In the genomic region with DNA sequence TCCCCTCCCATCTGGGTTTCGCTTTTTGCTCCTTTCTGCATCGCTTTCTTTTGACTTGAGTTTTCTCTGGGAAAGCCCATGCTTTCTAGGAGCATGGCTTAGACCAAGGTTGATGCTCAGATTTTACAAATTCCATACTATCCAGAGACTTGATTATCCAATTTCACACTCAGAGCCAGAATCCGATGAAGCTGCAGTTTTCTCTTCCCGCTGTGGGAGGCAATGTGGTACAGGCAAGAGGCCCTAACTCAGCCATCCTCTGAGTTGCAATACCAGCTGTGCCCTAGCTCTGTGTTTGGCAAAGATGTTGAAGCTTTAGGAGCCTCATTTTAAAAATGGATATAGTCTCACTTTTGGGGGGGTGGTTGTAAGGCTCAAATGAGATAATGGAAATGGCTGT, we compare ENCODE assay signal across 12 cellular contexts.
A peak's percentile ranks its signal among the peaks of the same experiment; 100 is the strongest.
DNase-seq lines count a peak whose midpoint lies in the region; ATAC-seq and TF ChIP-seq lines count a peak whose summit lies in the region.
"Had no signal": no experiment of that assay in that cellular context is flagged by ENCODE, and none has a peak within 500 bp of the region (broad histone marks: within the 10 kb centered on the region; RNA-seq: fewer than 3 reads in every experiment).

No MANE protein-coding gene starts in this region.

- no peaks in the 10 kb centered on the region for H3K36me3 Mint-ChIP-seq in CD8-positive, alpha-beta memory T cell
- H3K36me3 Mint-ChIP-seq in HFFc6 (ENCODE audit: low read depth): no peaks in the 10 kb centered on the region

- ATAC-seq in left lobe of liver (peak; percentile 31), left colon (no peak)

- no peak overlapping the region for H3K4me3 Mint-ChIP-seq in CD8-positive, alpha-beta memory T cell
- no peak overlapping the region for H3K4me3 Mint-ChIP-seq in HFFc6

- H3K4me1 Mint-ChIP-seq in CD8-positive, alpha-beta memory T cell: no peaks in the 10 kb centered on the region
- no peaks in the 10 kb centered on the region for H3K4me1 Mint-ChIP-seq in HFFc6 (ENCODE audit: low read depth)

- no peaks in the 10 kb centered on the region for H3K36me3 ChIP-seq in HUES6 (ENCODE audit: control insufficient read depth, insufficient read depth, low read length)
- no peaks in the 10 kb centered on the region for H3K36me3 ChIP-seq in CD8-positive, alpha-beta memory T cell (ENCODE audit: insufficient read depth, low read length)

- no peak overlapping the region for H3K27ac ChIP-seq in HUES6 (ENCODE audit: low read depth, low read length)
- no peak overlapping the region for H3K27ac ChIP-seq in CD8-positive, alpha-beta memory T cell (ENCODE audit: low read depth, low read length)
- H3K27ac ChIP-seq: SK-N-MC had no signal

- peaks cover 42% of the 10 kb centered on the region for H3K4me1 ChIP-seq in HUES6 (ENCODE audit: control insufficient read depth, insufficient read depth, low read length)
- no peaks in the 10 kb centered on the region for H3K4me1 ChIP-seq in CD8-positive, alpha-beta memory T cell (ENCODE audit: insufficient read depth, low read length)

- CTCF ChIA-PET in CD8-positive, alpha-beta memory T cell (lab: Charles Lee): interaction anchor here (1.2 kb wide), 1 partner anchor 14 kb away, joined by 3 read pairs; no protein-coding TSS in a partner anchor

- no peaks in the 10 kb centered on the region for H3K27me3 Mint-ChIP-seq in CD8-positive, alpha-beta memory T cell
- no peaks in the 10 kb centered on the region for H3K27me3 Mint-ChIP-seq in HFFc6 (ENCODE audit: insufficient read depth)

- POLR2A ChIA-PET in CD8-positive, alpha-beta memory T cell (lab: Charles Lee): no interaction called here

- no peaks in the 10 kb centered on the region for H3K9me3 ChIP-seq in HUES6 (ENCODE audit: control insufficient read depth, insufficient read depth, low read depth, low read length)
- no peaks in the 10 kb centered on the region for H3K9me3 ChIP-seq in CD8-positive, alpha-beta memory T cell (ENCODE audit: low read length)

- no peak for TF ChIP-seq CTCF in HFFc6 (IDR thresholded peaks at IDR 0.05)

- no peak overlapping the region for H3K9ac ChIP-seq in HUES6 (ENCODE audit: low read length)

- intact Hi-C loops in left colon (cut with DNase I, micrococcal nuclease): no loop called here

- H3K27me3 ChIP-seq in HUES6 (ENCODE audit: control insufficient read depth, insufficient read depth, low read length): no peaks in the 10 kb centered on the region
- no peaks in the 10 kb centered on the region for H3K27me3 ChIP-seq in CD8-positive, alpha-beta memory T cell (ENCODE audit: insufficient read depth, low read length, poor library complexity, severe bottlenecking)

- DNase-seq in Ammon's horn (ENCODE audit: low spot score) (peak; percentile 80), anterior cingulate cortex (lab: John Stamatoyannopoulos, UW) (peak in 36 of 58 donors; percentile 7 to 86 (median 43)), left lobe of liver (ENCODE audit: low spot score) (no peak), left colon (no peak), HUDEP-2 (lab: John Stamatoyannopoulos, UW; ENCODE audit: unreplicated experiment in 76 of 76) (no peak), HFFc6 (no peak)
- DNase-seq in CD8-positive, alpha-beta memory T cell: no peak
- DNase-seq: Calu3, cortex of kidney, KG1 had no signal

- 0 out of 2 replicates have a peak overlapping the region, but pooled peaks have one; percentile 48 for H3K4me3 ChIP-seq in HUES6 (ENCODE audit: low read depth, low read length)
- H3K4me3 ChIP-seq in CD8-positive, alpha-beta memory T cell (ENCODE audit: low read length): no peak overlapping the region
- H3K4me3 ChIP-seq: SK-N-MC had no signal

- no peak overlapping the region for H3K27ac Mint-ChIP-seq in CD8-positive, alpha-beta memory T cell
- H3K27ac Mint-ChIP-seq in HFFc6: no peak overlapping the region

- H3K9me3 Mint-ChIP-seq in CD8-positive, alpha-beta memory T cell: peaks cover 0 to 13% (median 10%) of the 10 kb centered on the region in 5 donors
- peaks cover 58% of the 10 kb centered on the region for H3K9me3 Mint-ChIP-seq in HFFc6

Comparison
In these comparisons a context has a peak if more than half of its experiments do, and no peak if none do; other contexts are left out.
1. DNase-seq: peak in Ammon's horn (single experiment) and anterior cingulate cortex (36 of 58); none in left lobe of liver (single experiment), left colon (0 of 2), HUDEP-2 (0 of 76), CD8-positive, alpha-beta memory T cell (0 of 5) and HFFc6 (single experiment).